Comparison of ENCODE assay signal across 9 cellular contexts in the genomic region with DNA sequence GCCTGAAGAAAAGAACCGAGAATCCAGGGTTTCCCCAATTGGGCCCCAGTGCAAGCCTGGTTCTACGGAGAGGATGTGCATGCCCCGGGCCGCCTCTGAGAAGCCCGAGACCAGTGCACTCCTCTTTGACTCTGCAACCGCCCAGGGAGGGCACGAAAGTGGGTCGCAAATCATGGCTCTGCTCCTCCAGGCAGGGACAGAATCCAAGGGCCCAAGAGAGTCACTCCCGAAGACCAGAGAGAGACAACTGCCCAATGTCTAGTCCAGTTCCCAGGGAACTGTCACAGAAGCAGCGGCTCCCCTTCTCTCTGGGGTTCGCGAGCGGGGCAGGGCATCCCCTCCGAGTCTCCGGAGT.
A peak's percentile ranks its signal among the peaks of the same experiment; 100 is the strongest.
DNase-seq lines count a peak whose midpoint lies in the region; ATAC-seq and TF ChIP-seq lines count a peak whose summit lies in the region.
"Had no signal": no experiment of that assay in that cellular context is flagged by ENCODE, and none has a peak within 500 bp of the region (broad histone marks: within the 10 kb centered on the region; RNA-seq: fewer than 3 reads in every experiment).

No MANE protein-coding gene starts in this region.

- peaks cover 27% of the 10 kb centered on the region for H3K4me1 ChIP-seq in left ventricle myocardium inferior
- peaks cover 14 to 36% (median 15%) of the 10 kb centered on the region in 3 donors for H3K4me1 ChIP-seq in esophagus squamous epithelium
- H3K4me1 ChIP-seq in neuron (ENCODE audit: insufficient read depth, low read length): peaks cover 10% of the 10 kb centered on the region
- peaks cover 33% of the 10 kb centered on the region for H3K4me1 ChIP-seq in vagina

- no peak for TF ChIP-seq CTCF in left ventricle myocardium inferior (IDR thresholded peaks at IDR 0.05; ENCODE audit: borderline replicate concordance)
- no peak for TF ChIP-seq CTCF in esophagus squamous epithelium (IDR thresholded peaks at IDR 0.05)
- TF ChIP-seq CTCF in vagina (IDR thresholded peaks at IDR 0.05): no peak

- intact Hi-C loops in left ventricle myocardium inferior (cut with micrococcal nuclease): no loop called here
- intact Hi-C loops in Right ventricle myocardium inferior (cut with DNase I): no loop called here
- intact Hi-C loops in esophagus squamous epithelium (cut with DNase I): no loop called here
- intact Hi-C loops in vagina (cut with DNase I): no loop called here

- ATAC-seq in Right ventricle myocardium inferior (no peak), GM21723 (IDR thresholded peaks at IDR 0.05; ENCODE audit: unreplicated experiment) (no peak)

- H3K27ac ChIP-seq in left ventricle myocardium inferior (replicated peaks): no peak overlapping the region
- no peak overlapping the region for H3K27ac ChIP-seq in esophagus squamous epithelium
- no peak overlapping the region for H3K27ac ChIP-seq in vagina

- peak overlapping the region; percentile 77 for H2AFZ ChIP-seq in neuron (ENCODE audit: low read depth, low read length)

- TF ChIP-seq POLR2A in esophagus squamous epithelium (IDR thresholded peaks at IDR 0.05): no peak
- TF ChIP-seq POLR2A in vagina (IDR thresholded peaks at IDR 0.05): no peak

- 0 to 28% methylated on average over 1 to 5 of the region's 15 CpGs for WGBS in esophagus squamous epithelium, 2 donors

- DNase-seq in left ventricle myocardium inferior: no peak
- DNase-seq in Right ventricle myocardium inferior (ENCODE audit: missing footprints): no peak
- no peak for DNase-seq in esophagus squamous epithelium (lab: John Stamatoyannopoulos, UW)
- no peak for DNase-seq in vagina (ENCODE audit: extremely low spot score in 2 of 2)
- DNase-seq in EL: no peak
- DNase-seq in NCI-H82 (lab: John Stamatoyannopoulos, UW): no peak
- DNase-seq: activated naive CD4-positive, alpha-beta T cell treated with Interleukin-2 at 50 U/mL for 16 hours had no signal

- H3K27me3 ChIP-seq in left ventricle myocardium inferior (ENCODE audit: low read depth): peaks cover 48% of the 10 kb centered on the region
- peaks cover 0 to 50% (median 0%) of the 10 kb centered on the region in 4 donors for H3K27me3 ChIP-seq in esophagus squamous epithelium
- H3K27me3 ChIP-seq in neuron (ENCODE audit: insufficient read depth, low read length): peaks cover 82% of the 10 kb centered on the region
- H3K27me3 ChIP-seq in vagina: no peaks in the 10 kb centered on the region

- no peaks in the 10 kb centered on the region for H3K9me3 ChIP-seq in left ventricle myocardium inferior (replicated peaks)
- no peaks in the 10 kb centered on the region for H3K9me3 ChIP-seq in esophagus squamous epithelium
- H3K9me3 ChIP-seq in neuron (ENCODE audit: low read length): no peaks in the 10 kb centered on the region
- H3K9me3 ChIP-seq in vagina: no peaks in the 10 kb centered on the region

- no peaks in the 10 kb centered on the region for H3K36me3 ChIP-seq in left ventricle myocardium inferior
- H3K36me3 ChIP-seq in esophagus squamous epithelium: no peaks in the 10 kb centered on the region
- no peaks in the 10 kb centered on the region for H3K36me3 ChIP-seq in neuron (ENCODE audit: insufficient read depth, low read length)
- H3K36me3 ChIP-seq in vagina: no peaks in the 10 kb centered on the region

- H3K4me3 ChIP-seq in left ventricle myocardium inferior: peak overlapping the region; percentile 70
- peak overlapping the region; percentile 40 to 72 (median 53) for H3K4me3 ChIP-seq in esophagus squamous epithelium
- H3K4me3 ChIP-seq in neuron (ENCODE audit: low read length): peak overlapping the region; percentile 33
- peak overlapping the region; percentile 55 to 56 for H3K4me3 ChIP-seq in vagina
